In genomic region chr4:109728385-109728784, GRCh38 we compare ENCODE assay signal across 9 cellular contexts. TPM values are rescaled to one million over a fixed set of nuclear protein-coding genes. Genes with fewer than 3 reads are reported as not detected.
DNase-seq lines count a peak whose midpoint lies in the region; ATAC-seq and TF ChIP-seq lines count a peak whose summit lies in the region.
"Had no signal": no experiment of that assay in that cellular context is flagged by ENCODE, and none has a peak within 500 bp of the region (broad histone marks: within the 10 kb centered on the region; RNA-seq: fewer than 3 reads in every experiment).

No MANE protein-coding gene starts in this region.

- CTCF ChIA-PET in T-cell (lab: Charles Lee) = interaction anchor here (0.6 to 3.0 kb wide), 2 partner anchors 25 to 35 kb away, joined by 7 to 10 read pairs; partner anchors contain the start of gene CASP6 (in 1 of the 2)

- H3K27me3 ChIP-seq in iPS DF 6.9 (ENCODE audit: control insufficient read depth, insufficient read depth, low read length) (no peaks in the 10 kb centered on the region), smooth muscle cell (ENCODE audit: low read depth) (no peaks in the 10 kb centered on the region)

- peaks cover 3% of the 10 kb centered on the region for H3F3A ChIP-seq in smooth muscle cell (ENCODE audit: low read depth)

- H3K4me2 ChIP-seq in smooth muscle cell = peak overlapping the region; percentile 99

- WGBS in iPS DF 6.9 (ENCODE audit: insufficient coverage, insufficient read length) = no CpG with 5 or more reads among the region's 6 CpGs
- WGBS in smooth muscle cell (ENCODE audit: low lambda C conversion rate) = 55% methylated on average over 6 of the region's 6 CpGs

- no peak for ATAC-seq in T-cell (replicated peaks in 1 of 4)
- ATAC-seq in GM18873 (IDR thresholded peaks at IDR 0.05; ENCODE audit: low FRiP score, unreplicated experiment) = no peak

- no peaks in the 10 kb centered on the region for H4K20me1 ChIP-seq in smooth muscle cell (ENCODE audit: low read depth)

- H3K4me1 ChIP-seq in iPS DF 6.9 (ENCODE audit: control insufficient read depth, insufficient read depth, low read length) (no peaks in the 10 kb centered on the region), smooth muscle cell (ENCODE audit: low read depth) (peaks cover 7% of the 10 kb centered on the region)

- H3K27ac Mint-ChIP-seq in activated CD4-positive, alpha-beta T cell treated with anti-CD3 and anti-CD28 coated beads, Interleukin-2, amount 10 ng/mL, durations not matched to agents 24 days and 14 days = no peak overlapping the region
- no peak overlapping the region for H3K27ac Mint-ChIP-seq in T-cell

- H3K9me3 Mint-ChIP-seq in activated CD4-positive, alpha-beta T cell treated with anti-CD3 and anti-CD28 coated beads, Interleukin-2, amount 10 ng/mL, durations not matched to agents 24 days and 14 days = no peaks in the 10 kb centered on the region
- no peaks in the 10 kb centered on the region for H3K9me3 Mint-ChIP-seq in T-cell

- H3K4me3 ChIP-seq in iPS DF 6.9 (ENCODE audit: low read length) (peak overlapping the region; percentile 60; the same call in 1 of the 2 replicates), smooth muscle cell (peak overlapping the region; percentile 92)

- H3K36me3 ChIP-seq in iPS DF 6.9 (ENCODE audit: control insufficient read depth, insufficient read depth, low read length) (no peaks in the 10 kb centered on the region), smooth muscle cell (ENCODE audit: low read depth) (no peaks in the 10 kb centered on the region)

- peak overlapping the region; percentile 99 for H2AFZ ChIP-seq in smooth muscle cell (ENCODE audit: low read depth)

- TF ChIP-seq CTCF in smooth muscle cell (IDR thresholded peaks at IDR 0.05; ENCODE audit: borderline replicate concordance, insufficient read depth, poor library complexity, severe bottlenecking) = no peak

- no peak overlapping the region for H3K9ac ChIP-seq in smooth muscle cell (ENCODE audit: low read depth)

- POLR2A ChIA-PET in T-cell (lab: Charles Lee) = interaction anchor here in 1 of 2 donors (0.7 kb wide), 1 partner anchor 25 kb away, joined by 15 read pairs; the partner anchor contains the start of gene CASP6

- H3K79me2 ChIP-seq in smooth muscle cell (ENCODE audit: low read depth) = peaks cover 54% of the 10 kb centered on the region

- DNase-seq in activated CD4-positive, alpha-beta T cell treated with anti-CD3 and anti-CD28 coated beads, Interleukin-2, amount 10 ng/mL, durations not matched to agents 24 days and 14 days = no peak
- DNase-seq in activated CD4-positive, alpha-beta T cell treated with anti-CD3 and anti-CD28 coated beads, Interleukin-2, amount 50 U/mL, for 48 hours = no peak
- DNase-seq in T-cell (no peak), iPS DF 6.9 (ENCODE audit: low read depth, low spot score) (no peak), smooth muscle cell (lab: John Stamatoyannopoulos, UW; ENCODE audit: unreplicated experiment) (no peak), NCI-H2171 treated with DMSO at 0.1 percent for 48 hours (lab: John Stamatoyannopoulos, UW) (no peak), AG08396 (ENCODE audit: low spot score) (no peak)
- DNase-seq: cerebellar nuclear complex had no signal

- no peak overlapping the region for H3K27ac ChIP-seq in iPS DF 6.9 (ENCODE audit: low read length)
- H3K27ac ChIP-seq in smooth muscle cell (ENCODE audit: low read depth) = peak overlapping the region; percentile 5

- peaks cover 11% of the 10 kb centered on the region for H3K36me3 Mint-ChIP-seq in activated CD4-positive, alpha-beta T cell treated with anti-CD3 and anti-CD28 coated beads, Interleukin-2, amount 10 ng/mL, durations not matched to agents 24 days and 14 days (ENCODE audit: low read depth)
- H3K36me3 Mint-ChIP-seq in T-cell = peaks cover 17% of the 10 kb centered on the region

- no peaks in the 10 kb centered on the region for H3K9me3 ChIP-seq in iPS DF 6.9 (ENCODE audit: control insufficient read depth, insufficient read depth, low read length)
- no peaks in the 10 kb centered on the region for H3K9me3 ChIP-seq in smooth muscle cell (replicated peaks; ENCODE audit: low read depth)

- peak overlapping the region; percentile 91 for H3K4me3 Mint-ChIP-seq in activated CD4-positive, alpha-beta T cell treated with anti-CD3 and anti-CD28 coated beads, Interleukin-2, amount 10 ng/mL, durations not matched to agents 24 days and 14 days
- peak overlapping the region in 2 of 3 donors; percentile 86 to 87 for H3K4me3 Mint-ChIP-seq in T-cell

- H3K27me3 Mint-ChIP-seq in activated CD4-positive, alpha-beta T cell treated with anti-CD3 and anti-CD28 coated beads, Interleukin-2, amount 10 ng/mL, durations not matched to agents 24 days and 14 days = peaks cover 4% of the 10 kb centered on the region
- H3K27me3 Mint-ChIP-seq in T-cell = no peaks in the 10 kb centered on the region

- intact Hi-C loops in activated CD4-positive, alpha-beta T cell treated with anti-CD3 and anti-CD28 coated beads, Interleukin-2, amount 10 ng/mL, durations not matched to agents 24 days and 14 days (cut with micrococcal nuclease) = loop anchor here (2.0 kb wide), 1 partner anchor 168 kb away; the partner anchor contains the start of gene MCUB

- H3K4me1 Mint-ChIP-seq in activated CD4-positive, alpha-beta T cell treated with anti-CD3 and anti-CD28 coated beads, Interleukin-2, amount 10 ng/mL, durations not matched to agents 24 days and 14 days = peaks cover 16% of the 10 kb centered on the region
- peaks cover 22 to 44% (median 28%) of the 10 kb centered on the region in 3 donors for H3K4me1 Mint-ChIP-seq in T-cell

RNA-seq across cellular contexts. Expression of gene PLA2G12A, which starts 1.5 kb away (rescaled TPM):
- total RNA-seq in activated CD4-positive, alpha-beta T cell treated with anti-CD3 and anti-CD28 coated beads, Interleukin-2, amount 10 ng/mL, durations not matched to agents 24 days and 14 days = 9.0 and 11.4 TPM in 2 replicates
- total RNA-seq in T-cell = 10 to 100 TPM; 11.4 to 20.6 (median 18.1) TPM
- total RNA-seq in smooth muscle cell = 17.7 and 36.8 TPM in 2 replicates
- polyA plus RNA-seq in smooth muscle cell = 56.5 and 57.6 TPM in 2 replicates

RNA-seq across cellular contexts. Expression of gene CASP6, which starts 25.1 kb away (rescaled TPM):
- total RNA-seq in activated CD4-positive, alpha-beta T cell treated with anti-CD3 and anti-CD28 coated beads, Interleukin-2, amount 10 ng/mL, durations not matched to agents 24 days and 14 days = 19.3 and 23.6 TPM in 2 replicates
- 10 to 100 TPM; 16.8 to 23.2 (median 18.3) TPM for total RNA-seq in T-cell
- 31.2 and 42.7 TPM in 2 replicates for total RNA-seq in smooth muscle cell
- 34.8 and 39.5 TPM in 2 replicates for polyA plus RNA-seq in smooth muscle cell
